ENCODE assay signal across 1 cellular context in the genomic region with DNA sequence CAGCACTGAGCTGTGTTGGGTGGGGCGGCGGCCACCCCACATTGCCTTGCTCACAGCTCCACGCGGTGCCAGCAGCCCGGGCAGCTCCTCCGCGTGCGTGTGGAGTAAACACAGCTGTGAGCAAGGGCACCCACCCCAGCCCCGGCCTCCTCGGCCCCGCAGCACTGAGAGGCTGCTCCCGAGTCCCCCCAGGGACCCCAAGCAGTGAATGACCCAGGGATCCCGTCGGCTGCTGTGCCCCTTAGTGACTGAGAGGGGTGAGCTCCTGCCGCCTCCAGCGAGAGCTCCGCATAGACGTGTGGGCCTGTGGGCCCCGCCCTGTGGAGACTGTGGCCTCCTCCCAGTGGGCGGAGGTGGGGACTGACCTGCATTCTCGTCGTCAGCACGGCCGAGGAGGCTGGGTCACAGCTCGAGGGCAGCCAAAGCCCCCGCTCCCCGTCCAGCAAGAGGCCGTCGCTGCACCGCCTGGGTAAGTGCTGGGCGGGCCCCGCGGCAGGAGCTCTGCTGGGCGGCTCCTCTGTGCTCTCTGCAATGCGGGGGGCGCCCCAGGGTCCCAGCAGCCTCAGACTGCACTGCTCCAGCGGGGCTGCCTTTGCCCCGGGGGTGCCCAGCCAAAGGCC.
TF ChIP-seq lines count a peak whose summit lies in the region.

No MANE protein-coding gene starts in this region.

TF ChIP-seq in GM23338, 12 proteins besides CTCF, POLR2A, EP300 and RAD21:
- TF ChIP-seq, protein P1, sequence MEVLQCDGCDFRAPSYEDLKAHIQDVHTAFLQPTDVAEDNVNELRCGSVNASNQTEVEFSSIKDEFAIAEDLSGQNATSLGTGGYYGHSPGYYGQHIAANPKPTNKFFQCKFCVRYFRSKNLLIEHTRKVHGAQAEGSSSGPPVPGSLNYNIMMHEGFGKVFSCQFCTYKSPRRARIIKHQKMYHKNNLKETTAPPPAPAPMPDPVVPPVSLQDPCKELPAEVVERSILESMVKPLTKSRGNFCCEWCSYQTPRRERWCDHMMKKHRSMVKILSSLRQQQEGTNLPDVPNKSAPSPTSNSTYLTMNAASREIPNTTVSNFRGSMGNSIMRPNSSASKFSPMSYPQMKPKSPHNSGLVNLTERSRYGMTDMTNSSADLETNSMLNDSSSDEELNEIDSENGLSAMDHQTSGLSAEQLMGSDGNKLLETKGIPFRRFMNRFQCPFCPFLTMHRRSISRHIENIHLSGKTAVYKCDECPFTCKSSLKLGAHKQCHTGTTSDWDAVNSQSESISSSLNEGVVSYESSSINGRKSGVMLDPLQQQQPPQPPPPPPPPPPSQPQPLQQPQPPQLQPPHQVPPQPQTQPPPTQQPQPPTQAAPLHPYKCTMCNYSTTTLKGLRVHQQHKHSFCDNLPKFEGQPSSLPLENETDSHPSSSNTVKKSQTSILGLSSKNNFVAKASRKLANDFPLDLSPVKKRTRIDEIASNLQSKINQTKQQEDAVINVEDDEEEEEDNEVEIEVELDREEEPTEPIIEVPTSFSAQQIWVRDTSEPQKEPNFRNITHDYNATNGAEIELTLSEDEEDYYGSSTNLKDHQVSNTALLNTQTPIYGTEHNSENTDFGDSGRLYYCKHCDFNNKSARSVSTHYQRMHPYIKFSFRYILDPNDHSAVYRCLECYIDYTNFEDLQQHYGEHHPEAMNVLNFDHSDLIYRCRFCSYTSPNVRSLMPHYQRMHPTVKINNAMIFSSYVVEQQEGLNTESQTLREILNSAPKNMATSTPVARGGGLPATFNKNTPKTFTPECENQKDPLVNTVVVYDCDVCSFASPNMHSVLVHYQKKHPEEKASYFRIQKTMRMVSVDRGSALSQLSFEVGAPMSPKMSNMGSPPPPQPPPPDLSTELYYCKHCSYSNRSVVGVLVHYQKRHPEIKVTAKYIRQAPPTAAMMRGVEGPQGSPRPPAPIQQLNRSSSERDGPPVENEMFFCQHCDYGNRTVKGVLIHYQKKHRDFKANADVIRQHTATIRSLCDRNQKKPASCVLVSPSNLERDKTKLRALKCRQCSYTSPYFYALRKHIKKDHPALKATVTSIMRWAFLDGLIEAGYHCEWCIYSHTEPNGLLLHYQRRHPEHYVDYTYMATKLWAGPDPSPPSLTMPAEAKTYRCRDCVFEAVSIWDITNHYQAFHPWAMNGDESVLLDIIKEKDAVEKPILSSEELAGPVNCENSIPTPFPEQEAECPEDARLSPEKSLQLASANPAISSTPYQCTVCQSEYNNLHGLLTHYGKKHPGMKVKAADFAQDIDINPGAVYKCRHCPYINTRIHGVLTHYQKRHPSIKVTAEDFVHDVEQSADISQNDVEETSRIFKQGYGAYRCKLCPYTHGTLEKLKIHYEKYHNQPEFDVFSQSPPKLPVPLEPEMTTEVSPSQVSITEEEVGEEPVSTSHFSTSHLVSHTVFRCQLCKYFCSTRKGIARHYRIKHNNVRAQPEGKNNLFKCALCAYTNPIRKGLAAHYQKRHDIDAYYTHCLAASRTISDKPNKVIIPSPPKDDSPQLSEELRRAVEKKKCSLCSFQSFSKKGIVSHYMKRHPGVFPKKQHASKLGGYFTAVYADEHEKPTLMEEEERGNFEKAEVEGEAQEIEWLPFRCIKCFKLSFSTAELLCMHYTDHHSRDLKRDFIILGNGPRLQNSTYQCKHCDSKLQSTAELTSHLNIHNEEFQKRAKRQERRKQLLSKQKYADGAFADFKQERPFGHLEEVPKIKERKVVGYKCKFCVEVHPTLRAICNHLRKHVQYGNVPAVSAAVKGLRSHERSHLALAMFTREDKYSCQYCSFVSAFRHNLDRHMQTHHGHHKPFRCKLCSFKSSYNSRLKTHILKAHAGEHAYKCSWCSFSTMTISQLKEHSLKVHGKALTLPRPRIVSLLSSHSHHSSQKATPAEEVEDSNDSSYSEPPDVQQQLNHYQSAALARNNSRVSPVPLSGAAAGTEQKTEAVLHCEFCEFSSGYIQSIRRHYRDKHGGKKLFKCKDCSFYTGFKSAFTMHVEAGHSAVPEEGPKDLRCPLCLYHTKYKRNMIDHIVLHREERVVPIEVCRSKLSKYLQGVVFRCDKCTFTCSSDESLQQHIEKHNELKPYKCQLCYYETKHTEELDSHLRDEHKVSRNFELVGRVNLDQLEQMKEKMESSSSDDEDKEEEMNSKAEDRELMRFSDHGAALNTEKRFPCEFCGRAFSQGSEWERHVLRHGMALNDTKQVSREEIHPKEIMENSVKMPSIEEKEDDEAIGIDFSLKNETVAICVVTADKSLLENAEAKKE (CRISPR knock-in tag; IDR thresholded peaks at IDR 0.05): no peak
- TF ChIP-seq NANOG (IDR thresholded peaks at IDR 0.05; ENCODE audit: borderline replicate concordance) (no peak), CREB1 (CRISPR knock-in tag; IDR thresholded peaks at IDR 0.05; ENCODE audit: low read depth) (no peak), ZNF114 (CRISPR knock-in tag; IDR thresholded peaks at IDR 0.05) (no peak), EZH2 (IDR thresholded peaks at IDR 0.05; ENCODE audit: low read depth, unreplicated experiment) (no peak), POLR2AphosphoS5 (IDR thresholded peaks at IDR 0.05; ENCODE audit: low read depth) (no peak), JUNB (IDR thresholded peaks at IDR 0.05; ENCODE audit: unreplicated experiment) (no peak), EZH2phosphoT487 (IDR thresholded peaks at IDR 0.05; ENCODE audit: unreplicated experiment) (no peak), STAT1 (IDR thresholded peaks at IDR 0.05; ENCODE audit: unreplicated experiment) (no peak), ZNF331 (CRISPR knock-in tag; IDR thresholded peaks at IDR 0.05; ENCODE audit: low read depth) (no peak)
- TF ChIP-seq, protein P2, sequence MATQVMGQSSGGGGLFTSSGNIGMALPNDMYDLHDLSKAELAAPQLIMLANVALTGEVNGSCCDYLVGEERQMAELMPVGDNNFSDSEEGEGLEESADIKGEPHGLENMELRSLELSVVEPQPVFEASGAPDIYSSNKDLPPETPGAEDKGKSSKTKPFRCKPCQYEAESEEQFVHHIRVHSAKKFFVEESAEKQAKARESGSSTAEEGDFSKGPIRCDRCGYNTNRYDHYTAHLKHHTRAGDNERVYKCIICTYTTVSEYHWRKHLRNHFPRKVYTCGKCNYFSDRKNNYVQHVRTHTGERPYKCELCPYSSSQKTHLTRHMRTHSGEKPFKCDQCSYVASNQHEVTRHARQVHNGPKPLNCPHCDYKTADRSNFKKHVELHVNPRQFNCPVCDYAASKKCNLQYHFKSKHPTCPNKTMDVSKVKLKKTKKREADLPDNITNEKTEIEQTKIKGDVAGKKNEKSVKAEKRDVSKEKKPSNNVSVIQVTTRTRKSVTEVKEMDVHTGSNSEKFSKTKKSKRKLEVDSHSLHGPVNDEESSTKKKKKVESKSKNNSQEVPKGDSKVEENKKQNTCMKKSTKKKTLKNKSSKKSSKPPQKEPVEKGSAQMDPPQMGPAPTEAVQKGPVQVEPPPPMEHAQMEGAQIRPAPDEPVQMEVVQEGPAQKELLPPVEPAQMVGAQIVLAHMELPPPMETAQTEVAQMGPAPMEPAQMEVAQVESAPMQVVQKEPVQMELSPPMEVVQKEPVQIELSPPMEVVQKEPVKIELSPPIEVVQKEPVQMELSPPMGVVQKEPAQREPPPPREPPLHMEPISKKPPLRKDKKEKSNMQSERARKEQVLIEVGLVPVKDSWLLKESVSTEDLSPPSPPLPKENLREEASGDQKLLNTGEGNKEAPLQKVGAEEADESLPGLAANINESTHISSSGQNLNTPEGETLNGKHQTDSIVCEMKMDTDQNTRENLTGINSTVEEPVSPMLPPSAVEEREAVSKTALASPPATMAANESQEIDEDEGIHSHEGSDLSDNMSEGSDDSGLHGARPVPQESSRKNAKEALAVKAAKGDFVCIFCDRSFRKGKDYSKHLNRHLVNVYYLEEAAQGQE (IDR thresholded peaks at IDR 0.05; ENCODE audit: unreplicated experiment): no peak
- TF ChIP-seq, protein P3, sequence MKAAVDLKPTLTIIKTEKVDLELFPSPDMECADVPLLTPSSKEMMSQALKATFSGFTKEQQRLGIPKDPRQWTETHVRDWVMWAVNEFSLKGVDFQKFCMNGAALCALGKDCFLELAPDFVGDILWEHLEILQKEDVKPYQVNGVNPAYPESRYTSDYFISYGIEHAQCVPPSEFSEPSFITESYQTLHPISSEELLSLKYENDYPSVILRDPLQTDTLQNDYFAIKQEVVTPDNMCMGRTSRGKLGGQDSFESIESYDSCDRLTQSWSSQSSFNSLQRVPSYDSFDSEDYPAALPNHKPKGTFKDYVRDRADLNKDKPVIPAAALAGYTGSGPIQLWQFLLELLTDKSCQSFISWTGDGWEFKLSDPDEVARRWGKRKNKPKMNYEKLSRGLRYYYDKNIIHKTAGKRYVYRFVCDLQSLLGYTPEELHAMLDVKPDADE (IDR thresholded peaks at IDR 0.05): no peak
